In the genomic region with DNA sequence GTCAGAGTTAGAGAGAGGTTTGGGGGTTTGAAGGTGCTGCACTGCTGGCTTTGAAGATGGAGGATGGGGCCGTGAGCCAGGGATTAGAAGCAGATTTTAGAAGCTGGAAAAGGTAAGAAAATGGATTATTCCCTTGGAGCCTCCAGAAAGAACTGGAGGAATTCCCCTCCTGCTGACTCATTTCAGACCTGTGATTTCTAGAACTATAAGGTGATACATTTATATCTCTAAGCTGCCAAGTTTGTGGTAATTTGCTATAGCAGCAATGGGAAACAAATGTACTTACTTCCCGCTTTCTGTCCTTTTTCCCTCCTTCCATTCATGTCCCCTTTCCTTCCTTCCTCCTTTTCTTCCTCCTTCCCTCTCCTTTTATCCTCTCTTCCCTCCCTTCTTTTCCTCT, we compare ENCODE assay signal across 16 cellular contexts.
DNase-seq lines count a peak whose midpoint lies in the region; TF ChIP-seq lines count a peak whose summit lies in the region.
"Had no signal": no experiment of that assay in that cellular context is flagged by ENCODE, and none has a peak within 500 bp of the region (broad histone marks: within the 10 kb centered on the region; RNA-seq: fewer than 3 reads in every experiment).

No MANE protein-coding gene starts in this region.

- intact Hi-C loops in mammary epithelial cell (cut with micrococcal nuclease): no loop called here
- intact Hi-C loops in esophagus squamous epithelium (cut with DNase I): no loop called here
- intact Hi-C loops in posterior vena cava (cut with DNase I): no loop called here

- no peak for TF ChIP-seq POLR2A in esophagus squamous epithelium (IDR thresholded peaks at IDR 0.05)

- peak overlapping the region; percentile 60 for H3K9ac ChIP-seq in mammary epithelial cell (ENCODE audit: insufficient read depth, low read length)
- H3K9ac ChIP-seq: BLaER1 treated with 17β-estradiol and CSF1 and Interleukin-3, amounts not matched to agents 10 nM and 100 nM had no signal

- H3K9me3 ChIP-seq in mammary epithelial cell (replicated peaks; ENCODE audit: insufficient read depth, low read length): no peaks in the 10 kb centered on the region
- no peaks in the 10 kb centered on the region for H3K9me3 ChIP-seq in esophagus squamous epithelium
- H3K9me3 ChIP-seq: BLaER1 treated with 17β-estradiol and CSF1 and Interleukin-3, amounts not matched to agents 10 nM and 100 nM had no signal

- no peaks in the 10 kb centered on the region for H3K79me2 ChIP-seq in mammary epithelial cell (ENCODE audit: insufficient read depth, low read length)

- CTCF ChIA-PET in mammary epithelial cell (lab: Charles Lee; ENCODE audit: low non-redundant PET): interaction anchor here (0.5 to 0.7 kb wide), 3 partner anchors 12 to 151 kb away, joined by 3 read pairs; no protein-coding TSS in a partner anchor

- H4K20me1 ChIP-seq in mammary epithelial cell (ENCODE audit: insufficient read depth, low read length): no peaks in the 10 kb centered on the region
- H4K20me1 ChIP-seq: BLaER1 treated with 17β-estradiol and CSF1 and Interleukin-3, amounts not matched to agents 10 nM and 100 nM had no signal

- in situ Hi-C loops in mammary epithelial cell (cut with MboI; ENCODE audit: low sequenced_read_pairs in 2 of 2): no loop called here

- no peaks in the 10 kb centered on the region for H3K36me3 ChIP-seq in mammary epithelial cell (ENCODE audit: insufficient read depth, low read length)
- no peaks in the 10 kb centered on the region for H3K36me3 ChIP-seq in esophagus squamous epithelium
- H3K36me3 ChIP-seq: BLaER1 treated with 17β-estradiol and CSF1 and Interleukin-3, amounts not matched to agents 10 nM and 100 nM had no signal

- no TSS peak for BruUV-seq in mammary epithelial cell (replicated peaks; lab: Mats Ljungman, UMichigan)

- H3K4me3 ChIP-seq in mammary epithelial cell (replicated peaks in 1 of 3; ENCODE audit: insufficient read depth in 1 of 3, low read depth in 2 of 3, low read length in 3 of 3) (no peak overlapping the region), esophagus squamous epithelium (no peak overlapping the region)
- H3K4me3 ChIP-seq: BLaER1 treated with 17β-estradiol and CSF1 and Interleukin-3, amounts not matched to agents 10 nM and 100 nM had no signal

- DNase-seq in A172 (ENCODE audit: low spot score) (peak; percentile 8), astrocyte of the hippocampus (ENCODE audit: low read depth, low spot score) (peak; percentile 23), mammary epithelial cell (peak; percentile 83), esophagus squamous epithelium (lab: John Stamatoyannopoulos, UW) (no peak), Ammon's horn (ENCODE audit: low spot score) (no peak), posterior vena cava (ENCODE audit: low spot score) (no peak), GM20000 (ENCODE audit: low spot score) (no peak)
- no peak for DNase-seq in activated T-cell treated with anti-CD3 and anti-CD28 coated beads, Interleukin-2, amount 50 U/mL, for 48 hours
- DNase-seq: AML-193; CD4-positive, CD25-positive, alpha-beta regulatory T cell; DMS53; GF-D8; GOT3; H9 had no signal

- WGBS in mammary epithelial cell (ENCODE audit: low coverage, missing lambda C conversion rate): 0% methylated on average over 2 of the region's 2 CpGs
- 47 to 50% methylated on average over 2 of the region's 2 CpGs for WGBS in esophagus squamous epithelium, 2 donors

- H3K27ac ChIP-seq in mammary epithelial cell (ENCODE audit: insufficient read depth, low read depth, low read length) (peak overlapping the region; percentile 71), esophagus squamous epithelium (peak overlapping the region in 3 of 4 donors; percentile 53 to 74 (median 73))
- H3K27ac ChIP-seq: 22Rv1; BLaER1 treated with 17β-estradiol and CSF1 and Interleukin-3, amounts not matched to agents 10 nM and 100 nM had no signal

- dilution Hi-C loops in mammary epithelial cell (cut with HindIII; ENCODE audit: low sequenced_read_pairs): no loop called here

- H3K4me2 ChIP-seq in mammary epithelial cell (ENCODE audit: insufficient read depth, low read depth, low read length): peak overlapping the region; percentile 85

- no peak overlapping the region for H2AFZ ChIP-seq in mammary epithelial cell (ENCODE audit: low read depth, low read length)

- H3K27me3 ChIP-seq in mammary epithelial cell (ENCODE audit: insufficient read depth, low read length) (no peaks in the 10 kb centered on the region), esophagus squamous epithelium (no peaks in the 10 kb centered on the region)
- H3K27me3 ChIP-seq: BLaER1 treated with 17β-estradiol and CSF1 and Interleukin-3, amounts not matched to agents 10 nM and 100 nM had no signal

- no peak for TF ChIP-seq CTCF in mammary epithelial cell (conservative IDR thresholded peaks at IDR 0.05 in 1 of 2, IDR thresholded peaks at IDR 0.05 in 1 of 2; ENCODE audit: extremely low read depth in 1 of 2, insufficient read depth in 1 of 2, low read depth in 1 of 2, low read length in 2 of 2)
- TF ChIP-seq CTCF in esophagus squamous epithelium (IDR thresholded peaks at IDR 0.05): no peak
- TF ChIP-seq CTCF in GM20000 (IDR thresholded peaks at IDR 0.05; ENCODE audit: extremely low read depth, missing control alignments): no peak

- H3K4me1 ChIP-seq in mammary epithelial cell (ENCODE audit: insufficient read depth, low read length) (peaks cover 30% of the 10 kb centered on the region), esophagus squamous epithelium (peaks cover 22 to 39% (median 24%) of the 10 kb centered on the region in 3 donors)

Comparison
In these comparisons a context has a peak if more than half of its experiments do, and no peak if none do; other contexts are left out.
1. DNase-seq: peak in A172 (single experiment), astrocyte of the hippocampus (single experiment) and mammary epithelial cell (single experiment); none in esophagus squamous epithelium (single experiment), Ammon's horn (single experiment), activated T-cell treated with anti-CD3 and anti-CD28 coated beads, Interleukin-2, amount 50 U/mL, for 48 hours (0 of 2), posterior vena cava (single experiment) and GM20000 (single experiment).